21 cellular contexts compared by ENCODE assay signal in the genomic region with DNA sequence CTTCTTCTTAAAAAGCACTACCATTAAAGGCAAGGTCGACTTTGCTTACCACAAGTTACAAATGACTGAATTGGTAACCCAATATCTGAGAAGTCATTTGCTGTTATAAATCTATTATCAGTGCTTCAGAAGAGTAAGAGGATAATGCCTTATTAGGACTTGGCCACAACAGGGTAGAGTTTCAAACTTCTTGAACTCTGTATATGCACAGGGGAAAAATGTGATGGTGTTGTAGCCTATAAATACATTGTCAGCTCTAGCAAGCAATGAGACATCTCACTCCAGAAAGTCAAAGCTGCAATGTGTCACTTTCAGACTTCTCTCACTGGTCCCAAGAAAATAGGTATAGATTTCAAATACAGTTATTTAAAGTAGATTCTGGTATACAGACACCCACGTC. TPM values are rescaled to one million over a fixed set of nuclear protein-coding genes. Genes with fewer than 3 reads are reported as not detected.
A peak's percentile ranks its signal among the peaks of the same experiment; 100 is the strongest.
DNase-seq lines count a peak whose midpoint lies in the region; ATAC-seq and TF ChIP-seq lines count a peak whose summit lies in the region.
"Had no signal": no experiment of that assay in that cellular context is flagged by ENCODE, and none has a peak within 500 bp of the region (broad histone marks: within the 10 kb centered on the region; RNA-seq: fewer than 3 reads in every experiment).

No MANE protein-coding gene starts in this region.

- peaks cover 0 to 5% (median 0%) of the 10 kb centered on the region in 6 donors for H3K9me3 Mint-ChIP-seq in immature natural killer cell
- H3K9me3 Mint-ChIP-seq in T-helper 2 cell treated with Interferon-gamma antibody and Interleukin-4, amounts not matched to agents 5 μg/mL and 100 μg/mL, for 36 hours = no peaks in the 10 kb centered on the region
- H3K9me3 Mint-ChIP-seq: activated T-helper 17 cell treated with anti-CD3 and anti-CD28 coated beads, Interleukin-2, amount 50 U/mL, for 72 hours; stimulated activated effector memory CD8-positive, alpha-beta T cell treated with anti-CD3 and anti-CD28 coated beads, Interleukin-12 subunit alpha, Interleukin-12 subunit beta, amount 100 ng/mL, for 72 hours; type B pancreatic cell had no signal

- no peaks in the 10 kb centered on the region for H3K36me3 Mint-ChIP-seq in immature natural killer cell
- no peaks in the 10 kb centered on the region for H3K36me3 Mint-ChIP-seq in T-helper 2 cell treated with Interferon-gamma antibody and Interleukin-4, amounts not matched to agents 5 μg/mL and 100 μg/mL, for 36 hours (ENCODE audit: low read depth)
- H3K36me3 Mint-ChIP-seq: natural killer cell treated with Interleukin-12 subunit alpha and Interleukin-12 subunit beta and Interleukin-15 and Interleukin-18, amount 100 ng/mL, for 72 hours; stimulated activated effector memory CD8-positive, alpha-beta T cell treated with anti-CD3 and anti-CD28 coated beads, Interleukin-12 subunit alpha, Interleukin-12 subunit beta, amount 100 ng/mL, for 72 hours had no signal

- CTCF ChIA-PET in RWPE1 (lab: Yijun Ruan, JAX) = no interaction called here

- no peak for DNase-seq in immature natural killer cell
- no peak for DNase-seq in RWPE1 (ENCODE audit: low spot score)
- no peak for DNase-seq in T-helper 2 cell treated with Interferon-gamma antibody and Interleukin-4, amounts not matched to agents 5 μg/mL and 100 μg/mL, for 36 hours (ENCODE audit: low spot score)
- DNase-seq in stimulated activated CD4-positive, alpha-beta T cell treated with anti-CD3 and anti-CD28 coated beads, Interleukin-2, amount 100 ng/mL, for 24 hours = no peak
- DNase-seq: COR-L47; dermis blood vessel endothelial cell; NCI-H1436 treated with DMSO at 0.1 percent for 48 hours; NCI-H524 treated with DMSO at 0.1 percent for 48 hours; retina; RPMI8226; stimulated activated CD4-positive, alpha-beta T cell treated with anti-CD3 and anti-CD28 coated beads, Interleukin-2, amount 100 ng/mL, for 48 hours; T-helper 2 cell had no signal

- no peak overlapping the region for H3K4me3 Mint-ChIP-seq in immature natural killer cell
- H3K4me3 Mint-ChIP-seq in T-helper 2 cell treated with Interferon-gamma antibody and Interleukin-4, amounts not matched to agents 5 μg/mL and 100 μg/mL, for 36 hours = no peak overlapping the region
- H3K4me3 Mint-ChIP-seq: activated T-helper 17 cell treated with anti-CD3 and anti-CD28 coated beads, Interleukin-2, amount 50 U/mL, for 72 hours; natural killer cell treated with Interleukin-12 subunit alpha and Interleukin-12 subunit beta and Interleukin-15 and Interleukin-18, amount 100 ng/mL, for 72 hours; stimulated activated effector memory CD8-positive, alpha-beta T cell treated with anti-CD3 and anti-CD28 coated beads, Interleukin-12 subunit alpha, Interleukin-12 subunit beta, amount 100 ng/mL, for 72 hours; type B pancreatic cell had no signal

- H3K27ac Mint-ChIP-seq in immature natural killer cell = no peak overlapping the region
- H3K27ac Mint-ChIP-seq in T-helper 2 cell treated with Interferon-gamma antibody and Interleukin-4, amounts not matched to agents 5 μg/mL and 100 μg/mL, for 36 hours = no peak overlapping the region
- H3K27ac Mint-ChIP-seq: activated T-helper 17 cell treated with anti-CD3 and anti-CD28 coated beads, Interleukin-2, amount 50 U/mL, for 72 hours; natural killer cell treated with Interleukin-12 subunit alpha and Interleukin-12 subunit beta and Interleukin-15 and Interleukin-18, amount 100 ng/mL, for 72 hours; stimulated activated effector memory CD8-positive, alpha-beta T cell treated with anti-CD3 and anti-CD28 coated beads, Interleukin-12 subunit alpha, Interleukin-12 subunit beta, amount 100 ng/mL, for 72 hours; type B pancreatic cell had no signal

- no peaks in the 10 kb centered on the region for H3K4me1 Mint-ChIP-seq in immature natural killer cell
- no peaks in the 10 kb centered on the region for H3K4me1 Mint-ChIP-seq in T-helper 2 cell treated with Interferon-gamma antibody and Interleukin-4, amounts not matched to agents 5 μg/mL and 100 μg/mL, for 36 hours (ENCODE audit: low read depth)
- H3K4me1 Mint-ChIP-seq: activated T-helper 17 cell treated with anti-CD3 and anti-CD28 coated beads, Interleukin-2, amount 50 U/mL, for 72 hours; stimulated activated effector memory CD8-positive, alpha-beta T cell treated with anti-CD3 and anti-CD28 coated beads, Interleukin-12 subunit alpha, Interleukin-12 subunit beta, amount 100 ng/mL, for 72 hours had no signal

- H3K27ac ChIP-seq in RWPE1 = no peak overlapping the region
- H3K27ac ChIP-seq: ascending aorta had no signal

- no peak for TF ChIP-seq CTCF in RWPE1 (conservative IDR thresholded peaks at IDR 0.05; ENCODE audit: low read depth)

- ATAC-seq in GM18502 (IDR thresholded peaks at IDR 0.05; ENCODE audit: poor library complexity, unreplicated experiment) (peak; percentile 70), GM21423 (IDR thresholded peaks at IDR 0.05; ENCODE audit: unreplicated experiment) (peak; percentile 59), HG02938 (IDR thresholded peaks at IDR 0.05; ENCODE audit: unreplicated experiment) (peak; percentile 66), HG03521 (IDR thresholded peaks at IDR 0.05; ENCODE audit: unreplicated experiment) (peak; percentile 50)
- ATAC-seq: activated T-helper 17 cell treated with anti-CD3 and anti-CD28 coated beads, Interleukin-2, amount 50 U/mL, for 72 hours; natural killer cell treated with Interleukin-12 subunit alpha and Interleukin-12 subunit beta and Interleukin-15 and Interleukin-18, amount 100 ng/mL, for 72 hours; stimulated activated effector memory CD8-positive, alpha-beta T cell treated with anti-CD3 and anti-CD28 coated beads, Interleukin-12 subunit alpha, Interleukin-12 subunit beta, amount 100 ng/mL, for 72 hours had no signal

- no peaks in the 10 kb centered on the region for H3K27me3 Mint-ChIP-seq in immature natural killer cell (ENCODE audit: low read depth in 3 of 3)
- H3K27me3 Mint-ChIP-seq in T-helper 2 cell treated with Interferon-gamma antibody and Interleukin-4, amounts not matched to agents 5 μg/mL and 100 μg/mL, for 36 hours (ENCODE audit: low read depth) = no peaks in the 10 kb centered on the region
- H3K27me3 Mint-ChIP-seq: activated T-helper 17 cell treated with anti-CD3 and anti-CD28 coated beads, Interleukin-2, amount 50 U/mL, for 72 hours; natural killer cell treated with Interleukin-12 subunit alpha and Interleukin-12 subunit beta and Interleukin-15 and Interleukin-18, amount 100 ng/mL, for 72 hours had no signal

- POLR2A ChIA-PET in RWPE1 (lab: Yijun Ruan, JAX; ENCODE audit: low non-redundant PET) = no interaction called here

RNA-seq across cellular contexts. Expression of gene TFEC, which starts 9.3 kb away (rescaled TPM):
- polyA plus RNA-seq in immature natural killer cell = under 1 TPM in 2 of 3 donors, not detected in 1; 0.21 to 0.31 TPM
